ENCODE assay signal across 22 cellular contexts in the genomic region with DNA sequence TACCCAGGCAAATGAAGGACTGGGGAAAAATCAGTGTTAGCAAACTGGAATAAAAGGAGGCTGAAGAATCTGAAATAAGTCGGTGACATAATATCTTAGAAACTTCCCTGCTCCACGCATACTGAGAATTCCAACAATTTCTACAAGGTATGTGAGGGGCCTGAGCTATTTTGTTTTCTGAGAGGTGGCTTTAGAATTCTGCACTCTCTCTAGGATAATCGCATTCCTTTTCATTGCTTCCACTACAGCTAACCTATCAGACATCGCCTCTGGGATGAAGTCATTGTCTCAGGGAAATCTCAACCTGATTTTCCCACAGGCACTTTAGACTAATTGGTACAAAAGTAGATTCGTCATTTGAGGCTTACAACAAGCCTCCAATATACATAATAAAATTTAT.
"Had no signal": no experiment of that assay in that cellular context is flagged by ENCODE, and none has a peak within 500 bp of the region (broad histone marks: within the 10 kb centered on the region; RNA-seq: fewer than 3 reads in every experiment).

No MANE protein-coding gene starts in this region.

- H3K27me3 ChIP-seq: ascending aorta, colonic mucosa, esophagus squamous epithelium, thyroid gland had no signal

- H3K4me1 Mint-ChIP-seq: activated naive CD8-positive, alpha-beta T cell treated with anti-CD3 and anti-CD28 coated beads, Interleukin-2, amount 50 U/mL, for 24 hours; naive B cell; stimulated activated naive B cell treated with anti-CD40 and anti-IgM and Interleukin-4, amounts not matched to agents 10 μg/mL and 1 μg/mL and 100 μg/mL, for 72 hours; T-cell had no signal

- H3K36me3 ChIP-seq: ascending aorta, colonic mucosa, esophagus squamous epithelium, lower lobe of right lung, thyroid gland had no signal

- ATAC-seq: activated naive CD8-positive, alpha-beta T cell treated with anti-CD3 and anti-CD28 coated beads, Interleukin-2, amount 50 U/mL, for 24 hours; left colon; lower lobe of right lung; stimulated activated naive B cell treated with anti-CD40 and anti-IgM and Interleukin-4, amounts not matched to agents 10 μg/mL and 1 μg/mL and 100 μg/mL, for 72 hours; T-cell had no signal

- H3K27ac ChIP-seq: ascending aorta, colonic mucosa, esophagus squamous epithelium, lower lobe of right lung, thyroid gland had no signal

- H3K4me1 ChIP-seq: ascending aorta, colonic mucosa, esophagus squamous epithelium, lower lobe of right lung, thyroid gland had no signal

- H3K9me3 ChIP-seq: ascending aorta, colonic mucosa, lower lobe of right lung, thyroid gland had no signal

- H3K27ac Mint-ChIP-seq: activated naive CD4-positive, alpha-beta T cell treated with anti-CD3 and anti-CD28 coated beads for 36 hours; activated naive CD8-positive, alpha-beta T cell treated with anti-CD3 and anti-CD28 coated beads, Interleukin-2, amount 50 U/mL, for 24 hours; activated T-helper 2 cell treated with anti-CD3 and anti-CD28 coated beads, Interferon-gamma antibody, Interleukin-2, Interleukin-4, amounts not matched to agents 10 μg/mL and 5 μg/mL and 100 μg/mL, durations not matched to agents 14 hours and 24 hours and 36 hours; naive B cell; stimulated activated naive B cell treated with anti-CD40 and anti-IgM and Interleukin-4, amounts not matched to agents 10 μg/mL and 1 μg/mL and 100 μg/mL, for 72 hours; T-cell had no signal

- H3K4me3 Mint-ChIP-seq: activated naive CD4-positive, alpha-beta T cell treated with anti-CD3 and anti-CD28 coated beads for 36 hours; activated naive CD8-positive, alpha-beta T cell treated with anti-CD3 and anti-CD28 coated beads, Interleukin-2, amount 50 U/mL, for 24 hours; naive B cell; stimulated activated naive B cell treated with anti-CD40 and anti-IgM and Interleukin-4, amounts not matched to agents 10 μg/mL and 1 μg/mL and 100 μg/mL, for 72 hours; T-cell had no signal

- DNase-seq: activated CD4-positive, alpha-beta T cell treated with anti-CD3 and anti-CD28 coated beads for 1 hour; activated CD4-positive, alpha-beta T cell treated with anti-CD3 and anti-CD28 coated beads, Interleukin-2, amount 50 U/mL, for 48 hours; activated naive CD4-positive, alpha-beta T cell treated with anti-CD3 and anti-CD28 coated beads for 36 hours; activated naive CD8-positive, alpha-beta T cell treated with anti-CD3 and anti-CD28 coated beads, Interleukin-2, amount 50 U/mL, for 24 hours; colonic mucosa; effector CD4-positive, alpha-beta T cell; esophagus squamous epithelium; glutamatergic neuron; hypothalamus; left colon; lower lobe of right lung; naive B cell; nucleus accumbens; posterior cingulate gyrus; retina; stimulated activated CD4-positive, alpha-beta T cell treated with anti-CD3 and anti-CD28 coated beads, Interleukin-2, amount 100 ng/mL, for 48 hours; stimulated activated naive B cell treated with anti-CD40 and anti-IgM and Interleukin-4, amounts not matched to agents 10 μg/mL and 1 μg/mL and 100 μg/mL, for 72 hours; T-cell; T-helper 9 cell; thyroid gland had no signal

- H3K36me3 Mint-ChIP-seq: naive B cell; stimulated activated naive B cell treated with anti-CD40 and anti-IgM and Interleukin-4, amounts not matched to agents 10 μg/mL and 1 μg/mL and 100 μg/mL, for 72 hours; T-cell had no signal

- H3K27me3 Mint-ChIP-seq: activated naive CD8-positive, alpha-beta T cell treated with anti-CD3 and anti-CD28 coated beads, Interleukin-2, amount 50 U/mL, for 24 hours; naive B cell; stimulated activated naive B cell treated with anti-CD40 and anti-IgM and Interleukin-4, amounts not matched to agents 10 μg/mL and 1 μg/mL and 100 μg/mL, for 72 hours; T-cell had no signal

- H3K4me3 ChIP-seq: ascending aorta, colonic mucosa, esophagus squamous epithelium, lower lobe of right lung, thyroid gland had no signal
